Comparison of ENCODE assay signal across 11 cellular contexts in genomic region chr7:87316846-87317545, GRCh38. TPM values are rescaled to one million over a fixed set of nuclear protein-coding genes. Genes with fewer than 3 reads are reported as not detected.
A peak's percentile ranks its signal among the peaks of the same experiment; 100 is the strongest.
DNase-seq lines count a peak whose midpoint lies in the region; TF ChIP-seq lines count a peak whose summit lies in the region.
"Had no signal": no experiment of that assay in that cellular context is flagged by ENCODE, and none has a peak within 500 bp of the region (broad histone marks: within the 10 kb centered on the region; RNA-seq: fewer than 3 reads in every experiment).

No MANE protein-coding gene starts in this region.

- no peaks in the 10 kb centered on the region for H3K27me3 ChIP-seq in SJSA1 (replicated peaks)
- H3K27me3 ChIP-seq in fibroblast of lung (ENCODE audit: control insufficient read depth, insufficient read depth, low read length) = no peaks in the 10 kb centered on the region
- no peaks in the 10 kb centered on the region for H3K27me3 ChIP-seq in smooth muscle cell (ENCODE audit: low read depth)
- H3K27me3 ChIP-seq in testis = no peaks in the 10 kb centered on the region
- H3K27me3 ChIP-seq in tibial nerve = no peaks in the 10 kb centered on the region

- H3K4me1 ChIP-seq in SJSA1 (replicated peaks) (peaks cover 38% of the 10 kb centered on the region), fibroblast of lung (ENCODE audit: control insufficient read depth, extremely low read depth, insufficient read depth, low read length) (peaks cover 11% of the 10 kb centered on the region), smooth muscle cell (ENCODE audit: low read depth) (peaks cover 10% of the 10 kb centered on the region), testis (no peaks in the 10 kb centered on the region), tibial nerve (no peaks in the 10 kb centered on the region)
- H3K4me1 ChIP-seq: HAP-1 had no signal

- TF ChIP-seq CTCF in fibroblast of lung (conservative IDR thresholded peaks at IDR 0.05 in 1 of 2, IDR thresholded peaks at IDR 0.05 in 1 of 2; ENCODE audit: low read depth in 1 of 2, low read length in 2 of 2) (no peak), smooth muscle cell (IDR thresholded peaks at IDR 0.05; ENCODE audit: borderline replicate concordance, insufficient read depth, poor library complexity, severe bottlenecking) (no peak), testis (IDR thresholded peaks at IDR 0.05) (no peak), tibial nerve (IDR thresholded peaks at IDR 0.05) (no peak)

- no peaks in the 10 kb centered on the region for H3K9me3 ChIP-seq in SJSA1 (replicated peaks)
- no peaks in the 10 kb centered on the region for H3K9me3 ChIP-seq in fibroblast of lung (ENCODE audit: control insufficient read depth, insufficient read depth, low read depth, low read length)
- no peaks in the 10 kb centered on the region for H3K9me3 ChIP-seq in smooth muscle cell (replicated peaks; ENCODE audit: low read depth)
- no peaks in the 10 kb centered on the region for H3K9me3 ChIP-seq in testis
- peaks cover 0 to 2% (median 0%) of the 10 kb centered on the region in 4 donors for H3K9me3 ChIP-seq in tibial nerve
- H3K9me3 ChIP-seq: HAP-1 had no signal

- peak overlapping the region; percentile 47 for H3K27ac ChIP-seq in SJSA1
- peak overlapping the region; percentile 37 for H3K27ac ChIP-seq in fibroblast of lung (ENCODE audit: insufficient read depth, low read length)
- peak overlapping the region; percentile 69 for H3K27ac ChIP-seq in smooth muscle cell (ENCODE audit: low read depth)
- no peak overlapping the region for H3K27ac ChIP-seq in testis
- no peak overlapping the region for H3K27ac ChIP-seq in tibial nerve

- TF ChIP-seq POLR2A in testis (IDR thresholded peaks at IDR 0.05) = no peak
- no peak for TF ChIP-seq POLR2A in tibial nerve (IDR thresholded peaks at IDR 0.05)

- TF ChIP-seq EP300 in tibial nerve (IDR thresholded peaks at IDR 0.05) = no peak

- H3K9ac ChIP-seq in fibroblast of lung (ENCODE audit: insufficient read depth, low read length) = no peak overlapping the region
- H3K9ac ChIP-seq in smooth muscle cell (ENCODE audit: low read depth) = no peak overlapping the region

- H3K79me2 ChIP-seq in fibroblast of lung (ENCODE audit: control insufficient read depth, insufficient read depth, low read length) (no peaks in the 10 kb centered on the region), smooth muscle cell (ENCODE audit: low read depth) (no peaks in the 10 kb centered on the region)

- H3K4me2 ChIP-seq in fibroblast of lung (ENCODE audit: extremely low read depth, insufficient read depth, low read length) (peak overlapping the region; percentile 44), smooth muscle cell (peak overlapping the region; percentile 61)

- intact Hi-C loops in testis (cut with DNase I; ENCODE audit: low total_unique reads) = no loop called here

- no peaks in the 10 kb centered on the region for H3K36me3 ChIP-seq in SJSA1
- H3K36me3 ChIP-seq in fibroblast of lung (ENCODE audit: control insufficient read depth, insufficient read depth, low read length) = no peaks in the 10 kb centered on the region
- H3K36me3 ChIP-seq in smooth muscle cell (ENCODE audit: low read depth) = no peaks in the 10 kb centered on the region
- H3K36me3 ChIP-seq in testis (ENCODE audit: low read depth, missing control alignments) = no peaks in the 10 kb centered on the region
- H3K36me3 ChIP-seq in tibial nerve = no peaks in the 10 kb centered on the region
- H3K36me3 ChIP-seq: HAP-1 had no signal

- H3K4me3 ChIP-seq in SJSA1 = no peak overlapping the region
- H3K4me3 ChIP-seq in fibroblast of lung (replicated peaks in 1 of 4; ENCODE audit: control extremely low read depth in 1 of 4, insufficient read depth in 1 of 4, low read depth in 3 of 4, low read length in 4 of 4) = peak overlapping the region in 1 of 4 experiments; percentile 2
- no peak overlapping the region for H3K4me3 ChIP-seq in smooth muscle cell
- H3K4me3 ChIP-seq in testis = no peak overlapping the region
- no peak overlapping the region for H3K4me3 ChIP-seq in tibial nerve
- H3K4me3 ChIP-seq: HAP-1, K562 had no signal

- DNase-seq in NCI-H1105 treated with DMSO at 0.1 percent for 48 hours (lab: John Stamatoyannopoulos, UW) (peak; percentile 22), NCI-H1105 (lab: John Stamatoyannopoulos, UW) (no peak), SJSA1 (ENCODE audit: low read depth in 1 of 2, low spot score in 2 of 2) (peak; percentile 61 to 87), fibroblast of lung (ENCODE audit: low read depth in 2 of 2) (peak; percentile 86 to 95), smooth muscle cell (lab: John Stamatoyannopoulos, UW; ENCODE audit: unreplicated experiment) (no peak), testis (no peak), tibial nerve (ENCODE audit: low spot score in 2 of 2) (no peak), COR-L47 (lab: John Stamatoyannopoulos, UW) (no peak)
- DNase-seq: activated CD4-positive, alpha-beta T cell treated with anti-CD3 and anti-CD28 coated beads, Interleukin-2, amount 10 ng/mL, durations not matched to agents 7 days and 5 days had no signal

- peaks cover 8% of the 10 kb centered on the region for H3F3A ChIP-seq in smooth muscle cell (ENCODE audit: low read depth)

- no peaks in the 10 kb centered on the region for H4K20me1 ChIP-seq in fibroblast of lung (ENCODE audit: control insufficient read depth, extremely low read depth, insufficient read depth, low read length)
- no peaks in the 10 kb centered on the region for H4K20me1 ChIP-seq in smooth muscle cell (ENCODE audit: low read depth)

- H2AFZ ChIP-seq in fibroblast of lung (ENCODE audit: low read length) (no peak overlapping the region), smooth muscle cell (ENCODE audit: low read depth) (peak overlapping the region; percentile 27)

- WGBS in smooth muscle cell (ENCODE audit: low lambda C conversion rate) = 42% methylated on average over 1 of the region's 1 CpG
- 39 to 55% methylated on average over 1 of the region's 1 CpG for whole genome bisulfite sequencing in testis, 2 donors
- WGBS in tibial nerve, 2 donors = 17 to 38% methylated on average over 1 of the region's 1 CpG

RNA-seq across cellular contexts. Expression of gene CROT, which starts 28.5 kb away (rescaled TPM):
- total RNA-seq in SJSA1 (2014; rRNA removed; shearing (Covaris generic)) = 13.4 and 14.6 TPM in 2 replicates
- 19.3 and 23.0 TPM in 2 replicates for total RNA-seq in fibroblast of lung
- polyA plus RNA-seq in fibroblast of lung = 13.1 and 21.9 TPM in 2 replicates
- polyA plus RNA-seq in fibroblast of lung (2012) = 8.2 and 15.1 TPM in 2 replicates
- 0.59 and 3.9 TPM in 2 replicates for polyA minus RNA-seq in fibroblast of lung (ENCODE audit: low replicate concordance)
- total RNA-seq in smooth muscle cell = 20.8 and 24.1 TPM in 2 replicates
- 9.5 and 13.8 TPM in 2 replicates for polyA plus RNA-seq in smooth muscle cell
- total RNA-seq in testis = 10 to 100 TPM in 1 of 2 donors, 1 to 10 TPM in 1; 7.3 to 10.5 TPM
- polyA plus RNA-seq in testis (ENCODE audit: insufficient read depth, low read depth, low replicate concordance) = 4.5 TPM
- total RNA-seq in tibial nerve = 10 to 100 TPM; 10.9 to 13.1 (median 11.9) TPM

Comparison
In these comparisons a context has a peak if more than half of its experiments do, and no peak if none do; other contexts are left out.
1. DNase-seq: peak in NCI-H1105 treated with DMSO at 0.1 percent for 48 hours (single experiment), SJSA1 (2 of 2) and fibroblast of lung (2 of 2); none in NCI-H1105 (single experiment), smooth muscle cell (single experiment), testis (single experiment), tibial nerve (0 of 2) and COR-L47 (single experiment).
2. H3K27ac ChIP-seq: peak in SJSA1 (single experiment), fibroblast of lung (single experiment) and smooth muscle cell (single experiment); none in testis (0 of 2) and tibial nerve (0 of 4).